8 cellular contexts compared by ENCODE assay signal in genomic region chr7:98107313-98107691, GRCh38. TPM values are rescaled to one million over a fixed set of nuclear protein-coding genes. Genes with fewer than 3 reads are reported as not detected.
DNase-seq lines count a peak whose midpoint lies in the region; ATAC-seq, FAIRE-seq and TF ChIP-seq lines count a peak whose summit lies in the region.

No MANE protein-coding gene starts in this region.

- no peak overlapping the region for H2BK12ac ChIP-seq in mesenchymal stem cell (ENCODE audit: low read length in 2 of 2)

- H3K4me3 ChIP-seq in Peyer's patch (peak overlapping the region; percentile 74 to 99 (median 90)), coronary artery (peak overlapping the region; percentile 91), mesenchymal stem cell (ENCODE audit: insufficient read depth in 1 of 2, low read depth in 1 of 2, low read length in 2 of 2) (peak overlapping the region; percentile 83 to 100)

- no peak overlapping the region for H2AK5ac ChIP-seq in mesenchymal stem cell (ENCODE audit: low read length, severe bottlenecking)

- peak overlapping the region in 1 of 2 experiments; percentile 77 for H3K23ac ChIP-seq in mesenchymal stem cell (ENCODE audit: low read length in 2 of 2)

- H3K9me3 ChIP-seq in Peyer's patch: no peaks in the 10 kb centered on the region
- H3K9me3 ChIP-seq in mesenchymal stem cell (ENCODE audit: control insufficient read depth, low read length): no peaks in the 10 kb centered on the region

- H3K14ac ChIP-seq in mesenchymal stem cell (ENCODE audit: low read length in 2 of 2): peak overlapping the region in 1 of 2 experiments; percentile 93

- peaks cover 12% of the 10 kb centered on the region for H3K79me1 ChIP-seq in mesenchymal stem cell (replicated peaks; ENCODE audit: low read length, poor library complexity, severe bottlenecking)

- H3K27me3 ChIP-seq in Peyer's patch (no peaks in the 10 kb centered on the region), mesenchymal stem cell (ENCODE audit: control insufficient read depth in 1 of 2, insufficient read depth in 1 of 2, low read length in 2 of 2) (no peaks in the 10 kb centered on the region)

- no peak overlapping the region for H2BK120ac ChIP-seq in mesenchymal stem cell (ENCODE audit: low read depth, low read length)

- TF ChIP-seq CTCF in Peyer's patch (IDR thresholded peaks at IDR 0.05) (no peak), coronary artery (IDR thresholded peaks at IDR 0.05) (no peak)

- peak overlapping the region; percentile 66 for H2BK15ac ChIP-seq in mesenchymal stem cell (ENCODE audit: low read depth, poor library complexity, severe bottlenecking)

- peak; percentile 7 for ATAC-seq in GM21360 (IDR thresholded peaks at IDR 0.05; ENCODE audit: unreplicated experiment)
- ATAC-seq in GM19351 (IDR thresholded peaks at IDR 0.05; ENCODE audit: unreplicated experiment): no peak
- ATAC-seq in HG02571 (IDR thresholded peaks at IDR 0.05; ENCODE audit: unreplicated experiment): no peak

- peak overlapping the region; percentile 81 to 93 (median 87) for H3K27ac ChIP-seq in Peyer's patch
- peak overlapping the region; percentile 72 to 87 for H3K27ac ChIP-seq in coronary artery
- H3K27ac ChIP-seq in mesenchymal stem cell (ENCODE audit: low read length, poor library complexity, severe bottlenecking): no peak overlapping the region

- no peak for TF ChIP-seq POLR2A in Peyer's patch (IDR thresholded peaks at IDR 0.05)

- peak overlapping the region; percentile 73 for H3K9ac ChIP-seq in mesenchymal stem cell (ENCODE audit: low read length)

- H3K4me1 ChIP-seq in Peyer's patch: peaks cover 0 to 18% (median 2%) of the 10 kb centered on the region in 4 donors
- H3K4me1 ChIP-seq in mesenchymal stem cell (ENCODE audit: control insufficient read depth, insufficient read depth, low read depth, low read length): peaks cover 3% of the 10 kb centered on the region

- WGBS in mesenchymal stem cell: 0% methylated on average over 20 of the region's 29 CpGs

- peak overlapping the region; percentile 98 for H4K8ac ChIP-seq in mesenchymal stem cell (ENCODE audit: low read length)

- H2BK5ac ChIP-seq in mesenchymal stem cell (ENCODE audit: low read depth, low read length, poor library complexity, severe bottlenecking): no peak overlapping the region

- H3K4me2 ChIP-seq in mesenchymal stem cell (ENCODE audit: low read length, poor library complexity, severe bottlenecking): peak overlapping the region; percentile 48

- FAIRE-seq in urothelium cell line (lab: Jason Lieb, UNC): no peak

- H4K91ac ChIP-seq in mesenchymal stem cell (ENCODE audit: low read length): peak overlapping the region; percentile 87

- DNase-seq in AG20443 (ENCODE audit: low spot score) (peak; percentile 28), Peyer's patch (peak in 1 of 3 donors; percentile 53), coronary artery (ENCODE audit: low spot score) (no peak), mesenchymal stem cell (no peak), urothelium cell line (ENCODE audit: low spot score) (peak; percentile 50)

- peak overlapping the region; percentile 99 for H2AFZ ChIP-seq in mesenchymal stem cell (ENCODE audit: low read depth, low read length)

- peak overlapping the region in 1 of 2 experiments; percentile 87 for H3K4ac ChIP-seq in mesenchymal stem cell (ENCODE audit: low read depth in 1 of 2, low read length in 2 of 2)

- H3K36me3 ChIP-seq in Peyer's patch: no peaks in the 10 kb centered on the region
- peaks cover 0 to 3% of the 10 kb centered on the region in 2 experiments for H3K36me3 ChIP-seq in mesenchymal stem cell (ENCODE audit: control insufficient read depth in 1 of 2, insufficient read depth in 2 of 2, low read depth in 1 of 2, low read length in 2 of 2)

- H3K18ac ChIP-seq in mesenchymal stem cell (ENCODE audit: low read depth in 1 of 2, low read length in 2 of 2): peak overlapping the region; percentile 84 to 99

RNA-seq across cellular contexts. Expression of gene LMTK2, which starts 0.6 kb away (rescaled TPM):
- 10 to 100 TPM; 23.1 to 54.0 (median 51.4) TPM for total RNA-seq in Peyer's patch
- 4.3 TPM for polyA plus RNA-seq in mesenchymal stem cell (2013, experiment 1 of 2)
- polyA plus RNA-seq in mesenchymal stem cell (2013, experiment 2 of 2): 4.1 TPM

Comparison
In these comparisons a context has a peak if more than half of its experiments do, and no peak if none do; other contexts are left out.
1. DNase-seq: peak in AG20443 (single experiment) and urothelium cell line (single experiment); none in coronary artery (single experiment) and mesenchymal stem cell (single experiment).
2. Peak in every context shown above with its lines, with median percentiles within 50 percentile points of each other: H3K4me3 ChIP-seq.